Comparison of ENCODE assay signal across 8 cellular contexts in the genomic region with DNA sequence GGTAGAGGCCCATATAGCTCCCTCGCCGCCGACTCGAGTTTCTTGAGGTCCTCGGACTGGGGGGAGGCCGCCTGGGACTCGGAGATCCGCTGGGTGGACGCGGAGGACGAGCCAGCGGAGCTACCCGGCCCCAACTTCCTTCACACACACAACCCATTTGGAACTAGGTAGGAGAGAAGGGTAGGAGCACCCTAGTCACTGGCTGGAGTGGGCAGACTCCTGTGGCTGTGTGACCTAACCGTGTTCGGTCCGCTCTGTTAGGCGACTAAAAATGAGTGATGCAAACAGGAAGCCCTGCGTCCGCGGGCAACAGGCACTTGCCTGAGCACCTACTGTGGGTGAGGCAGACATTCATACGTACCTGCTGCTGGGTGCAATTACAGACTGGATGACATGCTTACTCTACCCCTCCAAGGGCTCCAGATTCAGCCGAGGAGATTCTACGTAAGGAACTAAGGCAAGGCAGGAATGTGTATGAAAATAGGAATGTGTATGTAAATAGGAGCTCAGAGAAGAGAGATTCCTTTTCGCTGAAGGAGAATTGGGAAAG. TPM values are rescaled to one million over a fixed set of nuclear protein-coding genes. Genes with fewer than 3 reads are reported as not detected.
DNase-seq lines count a peak whose midpoint lies in the region; ATAC-seq, FAIRE-seq and TF ChIP-seq lines count a peak whose summit lies in the region.

No MANE protein-coding gene starts in this region.

- H3K9me3 ChIP-seq in astrocyte (ENCODE audit: insufficient read depth, low read depth, low read length): no peaks in the 10 kb centered on the region

- peak overlapping the region; percentile 91 for H3K4me2 ChIP-seq in astrocyte (ENCODE audit: low read length)

- H4K20me1 ChIP-seq in astrocyte (ENCODE audit: insufficient read depth, low read length): no peaks in the 10 kb centered on the region

- ATAC-seq in HG03108 (IDR thresholded peaks at IDR 0.05; ENCODE audit: unreplicated experiment) (no peak), GM18907 (IDR thresholded peaks at IDR 0.05; ENCODE audit: unreplicated experiment) (no peak)

- FAIRE-seq in astrocyte (lab: Jason Lieb, UNC): no peak

- H3K9me3 Mint-ChIP-seq in astrocyte (ENCODE audit: unreplicated experiment): no peaks in the 10 kb centered on the region

- no peaks in the 10 kb centered on the region for H3K36me3 ChIP-seq in astrocyte (ENCODE audit: insufficient read depth, low read length)

- no peaks in the 10 kb centered on the region for H3K27me3 ChIP-seq in astrocyte (ENCODE audit: insufficient read depth, low read length)

- H3K9ac ChIP-seq in astrocyte (ENCODE audit: low read length): peak overlapping the region; percentile 94

- H3K27me3 Mint-ChIP-seq in astrocyte (ENCODE audit: low read depth, unreplicated experiment): no peaks in the 10 kb centered on the region

- H3K27ac ChIP-seq in astrocyte (ENCODE audit: low read depth, low read length): peak overlapping the region; percentile 91

- H3K4me3 ChIP-seq in astrocyte (ENCODE audit: insufficient read depth, low read depth, low read length): peak overlapping the region; percentile 77

- H3K4me3 Mint-ChIP-seq in astrocyte (ENCODE audit: unreplicated experiment): peak overlapping the region; percentile 87

- TF ChIP-seq CTCF in astrocyte (IDR thresholded peaks at IDR 0.05; ENCODE audit: insufficient read depth, low read depth, low read length): no peak

- peak; percentile 79 for DNase-seq in CD1c-positive myeloid dendritic cell (ENCODE audit: extremely low spot score)
- peak; percentile 27 for DNase-seq in HCEC 1CT
- DNase-seq in astrocyte (ENCODE audit: low read depth): peak; percentile 62
- DNase-seq in islet precursor cell: peak; percentile 85
- peak in 2 of 3 experiments; percentile 23 to 26 for DNase-seq in stimulated activated CD4-positive, alpha-beta T cell treated with anti-CD3 and anti-CD28 coated beads, TNF-alpha, amount 100 ng/mL, for 4 hours (ENCODE audit: low read depth in 3 of 3)

- peaks cover 8% of the 10 kb centered on the region for H3K4me1 Mint-ChIP-seq in astrocyte (ENCODE audit: low read depth, unreplicated experiment)

- peak overlapping the region; percentile 93 for H3K27ac Mint-ChIP-seq in astrocyte (ENCODE audit: unreplicated experiment)

- no peaks in the 10 kb centered on the region for H3K36me3 Mint-ChIP-seq in astrocyte (ENCODE audit: low read depth, unreplicated experiment)

- TF ChIP-seq POLR2A in Raji (IDR thresholded peaks at IDR 0.05; ENCODE audit: insufficient read depth, low read depth, low read length): peak; percentile 50; the same call in 1 of the 2 replicates

- H2AFZ ChIP-seq in astrocyte (ENCODE audit: low read depth, low read length): peak overlapping the region; percentile 91

- H3K4me1 ChIP-seq in astrocyte (ENCODE audit: insufficient read depth, low read length): peaks cover 27% of the 10 kb centered on the region

- H3K79me2 ChIP-seq in astrocyte (ENCODE audit: insufficient read depth, low read length): peaks cover 6% of the 10 kb centered on the region

RNA-seq across cellular contexts. Expression of a gene that starts 4.6 kb away (rescaled TPM):
- 49.9 and 54.0 TPM in 2 replicates for total RNA-seq in astrocyte

Comparison
In these comparisons a context has a peak if more than half of its experiments do, and no peak if none do; other contexts are left out.
1. DNase-seq: peak in every context shown above with its lines; median percentile 85 in islet precursor cell; 79 in CD1c-positive myeloid dendritic cell; 62 in astrocyte; 27 in HCEC 1CT; 24 in stimulated activated CD4-positive, alpha-beta T cell treated with anti-CD3 and anti-CD28 coated beads, TNF-alpha, amount 100 ng/mL, for 4 hours.